In genomic region chr9:99055384-99055783, GRCh38 we compare ENCODE assay signal across 19 cellular contexts. TPM values are rescaled to one million over a fixed set of nuclear protein-coding genes. Genes with fewer than 3 reads are reported as not detected.
DNase-seq lines count a peak whose midpoint lies in the region; ATAC-seq, FAIRE-seq and TF ChIP-seq lines count a peak whose summit lies in the region.
"Had no signal": no experiment of that assay in that cellular context is flagged by ENCODE, and none has a peak within 500 bp of the region (broad histone marks: within the 10 kb centered on the region; RNA-seq: fewer than 3 reads in every experiment).

No MANE protein-coding gene starts in this region.

- H3K4me3 Mint-ChIP-seq in T-helper 17 cell, result peak overlapping the region; percentile 25
- H3K4me3 Mint-ChIP-seq: activated naive CD8-positive, alpha-beta T cell; activated T-cell treated with anti-CD3 and anti-CD28 coated beads, Interleukin-2, amount 50 U/mL, for 24 hours had no signal

- intact Hi-C loops in kidney (cut with DNase I), result no loop called here

- no peak for ATAC-seq in T-helper 17 cell
- ATAC-seq in GM18858 (IDR thresholded peaks at IDR 0.05; ENCODE audit: unreplicated experiment), result no peak

- H3K27ac Mint-ChIP-seq in T-helper 17 cell, result no peak overlapping the region
- H3K27ac Mint-ChIP-seq: activated naive CD8-positive, alpha-beta T cell; activated T-cell treated with anti-CD3 and anti-CD28 coated beads, Interleukin-2, amount 50 U/mL, for 24 hours had no signal

- H3K4me3 ChIP-seq in epithelial cell of esophagus (ENCODE audit: low read length) (no peak overlapping the region), kidney (ENCODE audit: low read length in 2 of 2) (no peak overlapping the region)
- H3K4me3 ChIP-seq: left ventricle myocardium inferior had no signal

- no peaks in the 10 kb centered on the region for H3K27me3 Mint-ChIP-seq in T-helper 17 cell
- H3K27me3 Mint-ChIP-seq: activated naive CD8-positive, alpha-beta T cell; activated T-cell treated with anti-CD3 and anti-CD28 coated beads, Interleukin-2, amount 50 U/mL, for 24 hours had no signal

- H3K9me3 ChIP-seq in T-helper 17 cell (ENCODE audit: control insufficient read depth, low read length, poor library complexity, severe bottlenecking) (no peaks in the 10 kb centered on the region), kidney (ENCODE audit: control insufficient read depth in 1 of 2, low read length in 2 of 2) (no peaks in the 10 kb centered on the region)
- H3K9me3 ChIP-seq: left ventricle myocardium inferior had no signal

- TF ChIP-seq CTCF in epithelial cell of esophagus (IDR thresholded peaks at IDR 0.05; ENCODE audit: insufficient read depth, low read depth, low read length, missing control alignments), result no peak
- TF ChIP-seq CTCF in kidney (IDR thresholded peaks at IDR 0.05; ENCODE audit: borderline replicate concordance, extremely low read depth, insufficient read depth), result no peak

- FAIRE-seq in kidney (lab: Jason Lieb, UNC), result no peak
- FAIRE-seq: GM12891 had no signal

- no peaks in the 10 kb centered on the region for H3K36me3 ChIP-seq in kidney (ENCODE audit: control insufficient read depth in 1 of 2, insufficient read depth in 2 of 2, low read length in 2 of 2)

- H3K4me1 Mint-ChIP-seq in T-helper 17 cell, result peaks cover 58% of the 10 kb centered on the region

- no peak overlapping the region for H3K27ac ChIP-seq in kidney (ENCODE audit: low read depth in 2 of 2, low read length in 2 of 2)
- H3K27ac ChIP-seq: left ventricle myocardium inferior, parathyroid adenoma had no signal

- DNase-seq in HT1080 (ENCODE audit: low read depth) (peak; percentile 72), T-helper 17 cell (no peak), epithelial cell of esophagus (ENCODE audit: low read depth) (peak; percentile 91), renal cortical epithelial cell (ENCODE audit: low read depth) (peak; percentile 85), kidney (no peak)
- no peak for DNase-seq in central memory CD4-positive, alpha-beta T cell
- DNase-seq: activated CD4-positive, alpha-beta T cell treated with anti-CD3 and anti-CD28 coated beads, Interleukin-2, amount 50 U/mL, for 48 hours; activated T-cell treated with anti-CD3 and anti-CD28 coated beads, Interleukin-2, amount 50 U/mL, for 24 hours; cerebellar nuclear complex; GF-D8; hypothalamus; left ventricle myocardium inferior; MM.1S; NCI-H2029; NCI-H524 had no signal

- H3K4me1 ChIP-seq in kidney (ENCODE audit: control insufficient read depth in 1 of 2, insufficient read depth in 1 of 2, low read depth in 1 of 2, low read length in 2 of 2), result peaks cover 0 to 2% of the 10 kb centered on the region in 2 donors
- H3K4me1 ChIP-seq: parathyroid adenoma had no signal

- H3K36me3 Mint-ChIP-seq in T-helper 17 cell (ENCODE audit: low read depth), result no peaks in the 10 kb centered on the region

- no peak overlapping the region for H3K9ac ChIP-seq in kidney (ENCODE audit: low read length in 2 of 2)
- H3K9ac ChIP-seq: parathyroid adenoma had no signal

RNA-seq across cellular contexts. Expression of gene TGFBR1, which starts 49.5 kb away (rescaled TPM):
- 13.8 and 20.6 TPM in 2 replicates for total RNA-seq in HT1080 (2014; rRNA removed; shearing (Covaris generic))
- polyA plus RNA-seq in HT1080 (2015; cell fraction: cytosol; rRNA removed), result 10.8 and 14.4 TPM in 2 replicates
- 9.0 and 9.3 TPM in 2 replicates for polyA plus RNA-seq in HT1080 (2015; cell fraction: nucleus; rRNA removed)
- 10 to 100 TPM; 23.5 to 29.1 TPM for total RNA-seq in T-helper 17 cell
- 209 and 317 TPM in 2 replicates for total RNA-seq in renal cortical epithelial cell
- 50.8 TPM for total RNA-seq in kidney
- polyA plus RNA-seq in kidney (ENCODE audit: insufficient read depth, low read depth, low replicate concordance), result 7.9 TPM

Comparison
In these comparisons a context has a peak if more than half of its experiments do, and no peak if none do; other contexts are left out.
1. DNase-seq: peak in HT1080 (single experiment), epithelial cell of esophagus (single experiment) and renal cortical epithelial cell (single experiment); none in T-helper 17 cell (0 of 3), kidney (single experiment) and central memory CD4-positive, alpha-beta T cell (single experiment).